Comparison of ENCODE assay signal across 22 cellular contexts in the genomic region with DNA sequence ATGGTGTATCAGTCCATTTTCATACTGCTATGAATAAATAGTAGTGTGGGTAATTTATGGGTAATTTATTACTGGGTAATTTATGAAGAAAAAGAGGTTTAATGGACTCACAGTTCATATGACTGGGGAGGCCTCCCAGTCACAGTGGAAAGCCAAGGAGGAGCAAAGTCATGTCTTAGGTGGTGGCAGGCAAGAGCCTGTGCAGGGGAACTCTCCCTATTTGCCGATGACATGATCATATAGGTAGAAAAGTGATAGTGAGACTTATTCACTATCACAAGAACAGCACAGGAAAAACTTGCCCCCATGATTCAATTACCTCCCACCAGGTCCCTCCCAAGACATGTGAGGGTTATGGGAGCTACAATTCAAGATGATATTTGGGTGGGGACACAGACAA.
DNase-seq lines count a peak whose midpoint lies in the region; ATAC-seq and TF ChIP-seq lines count a peak whose summit lies in the region.
"Had no signal": no experiment of that assay in that cellular context is flagged by ENCODE, and none has a peak within 500 bp of the region (broad histone marks: within the 10 kb centered on the region; RNA-seq: fewer than 3 reads in every experiment).

No MANE protein-coding gene starts in this region.

- no peaks in the 10 kb centered on the region; the same call in 1 of the 2 replicates for H3K9me3 ChIP-seq in OCI-LY3 (ENCODE audit: insufficient read depth, low read length)
- H3K9me3 ChIP-seq: BLaER1 had no signal

- no peaks in the 10 kb centered on the region for H3K79me2 ChIP-seq in OCI-LY3 (ENCODE audit: low read length)

- H3K9ac ChIP-seq in OCI-LY3 (ENCODE audit: low read length), result no peak overlapping the region
- H3K9ac ChIP-seq: BLaER1 had no signal

- H3K36me3 ChIP-seq in OCI-LY3 (replicated peaks; ENCODE audit: low read depth, low read length), result no peaks in the 10 kb centered on the region
- H3K36me3 ChIP-seq: BLaER1 had no signal

- TF ChIP-seq CTCF in GM12865 (IDR thresholded peaks at IDR 0.05; ENCODE audit: insufficient read depth, low read depth, low read length, missing control alignments) (no peak), OCI-LY3 (IDR thresholded peaks at IDR 0.05; ENCODE audit: low read depth, low read length) (no peak), GM10266 (IDR thresholded peaks at IDR 0.05; ENCODE audit: control insufficient read depth, insufficient read depth, low read depth, missing control alignments) (no peak)

- no peak overlapping the region for H2AFZ ChIP-seq in OCI-LY3 (ENCODE audit: low read depth, low read length)

- peak overlapping the region; percentile 53 for H3K4me2 ChIP-seq in OCI-LY3 (ENCODE audit: low read length)
- H3K4me2 ChIP-seq: A549, BLaER1 had no signal

- H3K27me3 ChIP-seq in OCI-LY3 (ENCODE audit: low read depth, low read length), result 0 out of 2 replicates have a peak, but pooled peaks cover 8% of the 10 kb centered on the region
- H3K27me3 ChIP-seq: BLaER1 had no signal

- H4K20me1 ChIP-seq in OCI-LY3 (ENCODE audit: insufficient read depth, low read length), result no peaks in the 10 kb centered on the region
- H4K20me1 ChIP-seq: BLaER1 had no signal

- peak; percentile 32 for ATAC-seq in GM19397 (IDR thresholded peaks at IDR 0.05; ENCODE audit: unreplicated experiment)
- ATAC-seq in HG02981 (IDR thresholded peaks at IDR 0.05; ENCODE audit: unreplicated experiment), result peak; percentile 40
- ATAC-seq in HG03565 (IDR thresholded peaks at IDR 0.05; ENCODE audit: unreplicated experiment), result no peak
- ATAC-seq: A549, HCT116, K562 had no signal

- peaks cover 44% of the 10 kb centered on the region for H3K4me1 ChIP-seq in OCI-LY3 (ENCODE audit: low read length)
- H3K4me1 ChIP-seq: A549, BLaER1 had no signal

- peak; percentile 53 for DNase-seq in GM12865 (ENCODE audit: low read depth)
- no peak for DNase-seq in hypothalamus (lab: John Stamatoyannopoulos, UW)
- DNase-seq in Ammon's horn (ENCODE audit: low spot score), result no peak
- no peak for DNase-seq in GM10266 (ENCODE audit: extremely low spot score)
- DNase-seq: AML-193; CD4-positive, alpha-beta memory T cell; DMS153; DMS79; GDM1; GOT3; H7; HFFc6; IMR-90 had no signal

- H3K4me3 ChIP-seq in GM12865 (ENCODE audit: low read depth, low read length) (no peak overlapping the region), OCI-LY3 (ENCODE audit: low read length) (peak overlapping the region; percentile 0; the same call in 1 of the 2 replicates)
- H3K4me3 ChIP-seq: A549, BLaER1, K562 had no signal

- H3K27ac ChIP-seq in OCI-LY3 (ENCODE audit: low read length), result peak overlapping the region; percentile 53
- H3K27ac ChIP-seq: 22Rv1, A549, BLaER1 had no signal
